Comparison of ENCODE assay signal across 24 cellular contexts in the genomic region with DNA sequence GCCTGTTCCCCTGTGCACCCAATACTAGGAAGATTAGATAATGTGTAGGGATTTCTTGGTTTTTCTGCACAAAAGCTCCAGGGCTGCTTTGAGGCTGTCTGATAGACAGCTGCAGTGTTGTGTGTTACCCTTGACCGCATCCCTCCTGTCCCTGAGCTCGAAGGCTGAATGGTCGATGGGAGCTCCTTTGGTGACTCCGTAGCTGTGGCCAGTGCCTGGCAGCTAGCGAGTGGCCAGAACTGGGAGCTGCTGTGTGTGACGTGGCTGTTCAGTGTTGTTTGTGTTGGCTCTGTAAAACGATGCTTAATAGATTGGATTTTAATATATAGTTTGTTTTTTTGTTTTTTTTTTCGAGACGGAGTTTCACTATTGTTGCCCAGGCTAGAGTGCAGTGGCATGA.
"Had no signal": no experiment of that assay in that cellular context is flagged by ENCODE, and none has a peak within 500 bp of the region (broad histone marks: within the 10 kb centered on the region; RNA-seq: fewer than 3 reads in every experiment).

No MANE protein-coding gene starts in this region.

- H3K27me3 ChIP-seq: right lobe of liver, tibial artery had no signal

- ATAC-seq: activated CD4-positive, alpha-beta T cell treated with anti-CD3 and anti-CD28 coated beads for 36 hours; activated naive CD4-positive, alpha-beta T cell treated with anti-CD3 and anti-CD28 coated beads, Interleukin-2, amount 50 U/mL, for 72 hours; activated T-cell treated with anti-CD3 and anti-CD28 coated beads, Interleukin-2, amount 50 U/mL, for 72 hours; left lung; lower lobe of right lung; mucosa of descending colon; right lobe of liver; stimulated activated effector memory CD8-positive, alpha-beta T cell treated with anti-CD3 and anti-CD28 coated beads, Interleukin-12 subunit alpha, Interleukin-12 subunit beta, amount 100 ng/mL, for 72 hours; stimulated activated naive CD8-positive, alpha-beta T cell treated with anti-CD3 and anti-CD28 coated beads, Interleukin-15, amount 100 ng/mL, for 72 hours had no signal

- DNase-seq: activated CD4-positive, alpha-beta T cell treated with anti-CD3 and anti-CD28 coated beads for 36 hours; activated CD4-positive, alpha-beta T cell treated with anti-CD3 and anti-CD28 coated beads, Interleukin-2, amount 50 U/mL, for 4 hours; activated CD4-positive, CD25-positive, alpha-beta regulatory T cell; activated naive CD4-positive, alpha-beta T cell; activated T-cell treated with anti-CD3 and anti-CD28 coated beads for 4 hours; activated T-cell treated with anti-CD3 and anti-CD28 coated beads, Interleukin-2, amount 50 U/mL, for 72 hours; dermis blood vessel endothelial cell; effector CD8-positive, alpha-beta T cell; immature natural killer cell; kidney glomerular epithelial cell; left lung; lower lobe of right lung; mesendoderm; mucosa of descending colon; right lobe of liver; stimulated activated CD4-positive, alpha-beta T cell treated with anti-CD3 and anti-CD28 coated beads, Interleukin-12 subunit alpha, Interleukin-12 subunit beta, amount 100 ng/mL, for 4 hours; stimulated activated CD4-positive, alpha-beta T cell treated with anti-CD3 and anti-CD28 coated beads, Interleukin-4, amount 100 ng/mL, for 24 hours; stimulated activated naive CD8-positive, alpha-beta T cell treated with anti-CD3 and anti-CD28 coated beads, Interleukin-15, amount 100 ng/mL, for 72 hours; T-helper 2 cell; tibial artery had no signal

- H3K27ac Mint-ChIP-seq: activated CD4-positive, alpha-beta T cell treated with anti-CD3 and anti-CD28 coated beads for 36 hours; activated naive CD4-positive, alpha-beta T cell treated with anti-CD3 and anti-CD28 coated beads, Interleukin-2, amount 50 U/mL, for 72 hours; activated T-cell treated with anti-CD3 and anti-CD28 coated beads, Interleukin-2, amount 50 U/mL, for 72 hours; immature natural killer cell; nephron; stimulated activated effector memory CD8-positive, alpha-beta T cell treated with anti-CD3 and anti-CD28 coated beads, Interleukin-12 subunit alpha, Interleukin-12 subunit beta, amount 100 ng/mL, for 72 hours; stimulated activated naive CD8-positive, alpha-beta T cell treated with anti-CD3 and anti-CD28 coated beads, Interleukin-15, amount 100 ng/mL, for 72 hours had no signal

- H3K36me3 Mint-ChIP-seq: activated naive CD4-positive, alpha-beta T cell treated with anti-CD3 and anti-CD28 coated beads, Interleukin-2, amount 50 U/mL, for 72 hours; stimulated activated effector memory CD8-positive, alpha-beta T cell treated with anti-CD3 and anti-CD28 coated beads, Interleukin-12 subunit alpha, Interleukin-12 subunit beta, amount 100 ng/mL, for 72 hours had no signal

- H3K4me3 Mint-ChIP-seq: activated CD4-positive, alpha-beta T cell treated with anti-CD3 and anti-CD28 coated beads for 36 hours; activated T-cell treated with anti-CD3 and anti-CD28 coated beads, Interleukin-2, amount 50 U/mL, for 72 hours; immature natural killer cell; stimulated activated effector memory CD8-positive, alpha-beta T cell treated with anti-CD3 and anti-CD28 coated beads, Interleukin-12 subunit alpha, Interleukin-12 subunit beta, amount 100 ng/mL, for 72 hours; stimulated activated naive CD8-positive, alpha-beta T cell treated with anti-CD3 and anti-CD28 coated beads, Interleukin-15, amount 100 ng/mL, for 72 hours had no signal

- H3K4me1 ChIP-seq: right lobe of liver had no signal

- H3K4me3 ChIP-seq: left lung, lower lobe of right lung, mucosa of descending colon, right lobe of liver, skin epidermis, tibial artery had no signal

- H3K9me3 Mint-ChIP-seq: activated naive CD4-positive, alpha-beta T cell treated with anti-CD3 and anti-CD28 coated beads, Interleukin-2, amount 50 U/mL, for 72 hours; activated T-cell treated with anti-CD3 and anti-CD28 coated beads, Interleukin-2, amount 50 U/mL, for 72 hours; immature natural killer cell; nephron; stimulated activated effector memory CD8-positive, alpha-beta T cell treated with anti-CD3 and anti-CD28 coated beads, Interleukin-12 subunit alpha, Interleukin-12 subunit beta, amount 100 ng/mL, for 72 hours; stimulated activated naive CD8-positive, alpha-beta T cell treated with anti-CD3 and anti-CD28 coated beads, Interleukin-15, amount 100 ng/mL, for 72 hours had no signal

- H3K27ac ChIP-seq: left lung, lower lobe of right lung, right lobe of liver, skin epidermis, tibial artery had no signal

- H3K36me3 ChIP-seq: left lung, lower lobe of right lung, right lobe of liver, tibial artery had no signal
